Comparison of ENCODE assay signal across 10 cellular contexts in genomic region chr7:149720372-149721083, GRCh38. TPM values are rescaled to one million over a fixed set of nuclear protein-coding genes. Genes with fewer than 3 reads are reported as not detected.
DNase-seq lines count a peak whose midpoint lies in the region; ATAC-seq and TF ChIP-seq lines count a peak whose summit lies in the region.
"Had no signal": no experiment of that assay in that cellular context is flagged by ENCODE, and none has a peak within 500 bp of the region (broad histone marks: within the 10 kb centered on the region; RNA-seq: fewer than 3 reads in every experiment).

No MANE protein-coding gene starts in this region.

- 79% methylated on average over 14 of the region's 22 CpGs for WGBS in SK-N-SH (ENCODE audit: low lambda C conversion rate)

- peaks cover 7 to 52% of the 10 kb centered on the region in 2 experiments for H3K36me3 ChIP-seq in SK-N-SH (replicated peaks in 1 of 2; ENCODE audit: control insufficient read depth in 1 of 2, insufficient read depth in 2 of 2, low read length in 1 of 2)
- peaks cover 23% of the 10 kb centered on the region for H3K36me3 ChIP-seq in A673 (ENCODE audit: insufficient read depth, low read length, poor library complexity, severe bottlenecking)

- intact Hi-C loops in CD4-positive, alpha-beta T cell (cut with DNase I, micrococcal nuclease), result no loop called here
- intact Hi-C loops in A673 (cut with micrococcal nuclease; ENCODE audit: unreplicated experiment), result no loop called here

- no peak overlapping the region for H3K9ac ChIP-seq in SK-N-SH

- peak overlapping the region in 1 of 2 experiments; percentile 39; a peak in 1 of 4 replicates for H3K27ac ChIP-seq in SK-N-SH (ENCODE audit: low read depth in 2 of 2, low read length in 1 of 2)
- no peak overlapping the region for H3K27ac ChIP-seq in CD4-positive, alpha-beta T cell (ENCODE audit: low read depth, low read length)
- no peak overlapping the region for H3K27ac ChIP-seq in A673 (ENCODE audit: low read depth, low read length, poor library complexity, severe bottlenecking)
- H3K27ac ChIP-seq: thoracic aorta had no signal

- CTCF ChIA-PET in SK-N-SH (lab: Yijun Ruan, JAX), result interaction anchor here (0.8 to 2.0 kb wide), 5 partner anchors 16 to 122 kb away, joined by 3 to 14 read pairs (median 5); no protein-coding TSS in a partner anchor
- CTCF ChIA-PET in CD4-positive, alpha-beta T cell (lab: Charles Lee), result no interaction called here
- CTCF ChIA-PET in A673 (lab: Charles Lee), result no interaction called here

- no TSS peak for BruUV-seq in A673 (replicated peaks; lab: Mats Ljungman, UMichigan)

- no peak for TF ChIP-seq EP300 in SK-N-SH (IDR thresholded peaks at IDR 0.05; ENCODE audit: borderline replicate concordance in 1 of 2, low read depth in 1 of 2, low read length in 1 of 2)

- H3K36me3 Mint-ChIP-seq in stimulated activated memory B cell treated with anti-CD40 and anti-IgM and Interleukin-4, amounts not matched to agents 10 μg/mL and 1 μg/mL and 100 μg/mL, for 72 hours, result peaks cover 37% of the 10 kb centered on the region
- peaks cover 55% of the 10 kb centered on the region for H3K36me3 Mint-ChIP-seq in CD4-positive, alpha-beta T cell (ENCODE audit: low read depth)

- no peaks in the 10 kb centered on the region for H3K9me3 Mint-ChIP-seq in stimulated activated memory B cell treated with anti-CD40 and anti-IgM and Interleukin-4, amounts not matched to agents 10 μg/mL and 1 μg/mL and 100 μg/mL, for 72 hours
- H3K9me3 Mint-ChIP-seq in CD4-positive, alpha-beta T cell, result no peaks in the 10 kb centered on the region
- H3K9me3 Mint-ChIP-seq: activated T-helper 2 cell treated with anti-CD3 and anti-CD28 coated beads, Interferon-gamma antibody, Interleukin-2, Interleukin-4, amounts not matched to agents 10 μg/mL and 5 μg/mL and 100 μg/mL, durations not matched to agents 14 hours and 24 hours and 36 hours had no signal

- H3K4me1 ChIP-seq in SK-N-SH (ENCODE audit: control insufficient read depth in 1 of 2, insufficient read depth in 2 of 2, low read depth in 1 of 2, low read length in 1 of 2) (peaks cover 5 to 38% of the 10 kb centered on the region in 2 experiments; a peak in 1 of 4 replicates), A673 (ENCODE audit: insufficient read depth, low read length, poor library complexity, severe bottlenecking) (peaks cover 6% of the 10 kb centered on the region)

- DNase-seq in SK-N-SH (peak; percentile 78), inferior parietal cortex (ENCODE audit: extremely low spot score) (peak; percentile 78), A673 (ENCODE audit: low spot score) (no peak), KG1 (lab: John Stamatoyannopoulos, UW) (no peak)
- DNase-seq in CD4-positive, alpha-beta T cell, result no peak

- no peaks in the 10 kb centered on the region for H3K27me3 Mint-ChIP-seq in stimulated activated memory B cell treated with anti-CD40 and anti-IgM and Interleukin-4, amounts not matched to agents 10 μg/mL and 1 μg/mL and 100 μg/mL, for 72 hours
- H3K27me3 Mint-ChIP-seq in CD4-positive, alpha-beta T cell, result no peaks in the 10 kb centered on the region

- H3F3A ChIP-seq in SK-N-SH (replicated peaks; ENCODE audit: insufficient read depth), result peaks cover 5% of the 10 kb centered on the region

- peak; percentile 42 for ATAC-seq in GM21619 (IDR thresholded peaks at IDR 0.05; ENCODE audit: unreplicated experiment)
- ATAC-seq in stimulated activated memory B cell treated with anti-CD40 and anti-IgM and Interleukin-4, amounts not matched to agents 10 μg/mL and 1 μg/mL and 100 μg/mL, for 72 hours, result no peak
- no peak for ATAC-seq in CD4-positive, alpha-beta T cell (ENCODE audit: poor library complexity)
- ATAC-seq in HG02884 (IDR thresholded peaks at IDR 0.05; ENCODE audit: unreplicated experiment), result no peak

- peak overlapping the region; percentile 25 for H3K27ac Mint-ChIP-seq in stimulated activated memory B cell treated with anti-CD40 and anti-IgM and Interleukin-4, amounts not matched to agents 10 μg/mL and 1 μg/mL and 100 μg/mL, for 72 hours
- H3K27ac Mint-ChIP-seq in CD4-positive, alpha-beta T cell, result no peak overlapping the region
- H3K27ac Mint-ChIP-seq: activated T-helper 2 cell treated with anti-CD3 and anti-CD28 coated beads, Interferon-gamma antibody, Interleukin-2, Interleukin-4, amounts not matched to agents 10 μg/mL and 5 μg/mL and 100 μg/mL, durations not matched to agents 14 hours and 24 hours and 36 hours had no signal

- H3K27me3 ChIP-seq in SK-N-SH (ENCODE audit: insufficient read depth), result no peaks in the 10 kb centered on the region
- no peaks in the 10 kb centered on the region for H3K27me3 ChIP-seq in CD4-positive, alpha-beta T cell (ENCODE audit: control insufficient read depth, insufficient read depth, low read length)
- H3K27me3 ChIP-seq in A673 (replicated peaks; ENCODE audit: insufficient read depth, low read depth, low read length, poor library complexity), result no peaks in the 10 kb centered on the region

- peaks cover 21% of the 10 kb centered on the region; the same call in 1 of the 2 replicates for H3K79me2 ChIP-seq in SK-N-SH (ENCODE audit: insufficient read depth)

- POLR2A ChIA-PET in SK-N-SH (lab: Yijun Ruan, JAX) (no interaction called here), A673 (lab: Charles Lee; ENCODE audit: low non-redundant PET) (no interaction called here)
- POLR2A ChIA-PET in CD4-positive, alpha-beta T cell (lab: Charles Lee), result no interaction called here

- TF ChIP-seq CTCF in SK-N-SH (IDR thresholded peaks at IDR 0.05) (no peak), A673 (conservative IDR thresholded peaks at IDR 0.05; ENCODE audit: low read depth, low read length) (no peak)
- TF ChIP-seq CTCF in CD4-positive, alpha-beta T cell (IDR thresholded peaks at IDR 0.05), result no peak

- no peak overlapping the region for H2AFZ ChIP-seq in SK-N-SH (ENCODE audit: low read depth)

- no peaks in the 10 kb centered on the region for H4K20me1 ChIP-seq in SK-N-SH (ENCODE audit: insufficient read depth)

- H3K4me1 Mint-ChIP-seq in stimulated activated memory B cell treated with anti-CD40 and anti-IgM and Interleukin-4, amounts not matched to agents 10 μg/mL and 1 μg/mL and 100 μg/mL, for 72 hours, result peaks cover 38% of the 10 kb centered on the region
- peaks cover 15% of the 10 kb centered on the region for H3K4me1 Mint-ChIP-seq in CD4-positive, alpha-beta T cell (ENCODE audit: low read depth)

- H3K4me3 ChIP-seq in SK-N-SH (ENCODE audit: low read depth in 2 of 2, low read length in 1 of 2), result no peak overlapping the region
- H3K4me3 ChIP-seq in A673 (ENCODE audit: low read depth, low read length, poor library complexity, severe bottlenecking), result no peak overlapping the region
- H3K4me3 ChIP-seq: thoracic aorta had no signal

- TF ChIP-seq RAD21 in SK-N-SH (IDR thresholded peaks at IDR 0.05; ENCODE audit: low read length), result no peak

- H3K4me2 ChIP-seq in SK-N-SH, result no peak overlapping the region

- H3K9me3 ChIP-seq in SK-N-SH (no peaks in the 10 kb centered on the region), A673 (ENCODE audit: low read depth, low read length, poor library complexity, severe bottlenecking) (no peaks in the 10 kb centered on the region)
- no peaks in the 10 kb centered on the region for H3K9me3 ChIP-seq in CD4-positive, alpha-beta T cell (ENCODE audit: control insufficient read depth, low read length)
- H3K9me3 ChIP-seq: thoracic aorta had no signal

- H3K4me3 Mint-ChIP-seq in stimulated activated memory B cell treated with anti-CD40 and anti-IgM and Interleukin-4, amounts not matched to agents 10 μg/mL and 1 μg/mL and 100 μg/mL, for 72 hours, result no peak overlapping the region
- no peak overlapping the region for H3K4me3 Mint-ChIP-seq in CD4-positive, alpha-beta T cell

- no peaks in the 10 kb centered on the region for H3K9me2 ChIP-seq in SK-N-SH

TF ChIP-seq in SK-N-SH, 30 proteins besides CTCF, POLR2A, EP300 and RAD21:
- TF ChIP-seq RFX5 (IDR thresholded peaks at IDR 0.05; ENCODE audit: low read length), result no peak
- TF ChIP-seq YY1 (IDR thresholded peaks at IDR 0.05; ENCODE audit: low read depth), result no peak
- peak; percentile 16; the same call in 1 of the 2 replicates for TF ChIP-seq MXI1 (IDR thresholded peaks at IDR 0.05; ENCODE audit: low read depth, low read length)
- peak; percentile 22 for TF ChIP-seq CHD2 (IDR thresholded peaks at IDR 0.05; ENCODE audit: low read length, partially characterized antibody)
- no peak for TF ChIP-seq NRF1 (IDR thresholded peaks at IDR 0.05; ENCODE audit: low read depth, low read length)

RNA-seq across cellular contexts. Expression of gene ZNF467, which starts 52.9 kb away (rescaled TPM):
- polyA plus RNA-seq in SK-N-SH (2012; rRNA removed), result 2.6 and 4.1 TPM in 2 replicates
- 2.1 and 3.1 TPM in 2 replicates for polyA plus RNA-seq in SK-N-SH (2012; cell fraction: cytosol; rRNA removed)
- polyA plus RNA-seq in SK-N-SH (2012; cell fraction: nucleus; rRNA removed), result 10.0 and 12.6 TPM in 2 replicates
- total RNA-seq in CD4-positive, alpha-beta T cell, result 1 to 10 TPM; 4.1 to 4.3 TPM
- 3.5 and 7.5 TPM in 2 replicates for total RNA-seq in A673 (2021)
- total RNA-seq: activated T-helper 2 cell treated with anti-CD3 and anti-CD28 coated beads, Interferon-gamma antibody, Interleukin-2, Interleukin-4, amounts not matched to agents 10 μg/mL and 5 μg/mL and 100 μg/mL, durations not matched to agents 14 hours and 24 hours and 36 hours had no signal

Comparison
In these comparisons a context has a peak if more than half of its experiments do, and no peak if none do; other contexts are left out.
1. DNase-seq: peak in SK-N-SH (single experiment) and inferior parietal cortex (single experiment); none in CD4-positive, alpha-beta T cell (0 of 10), A673 (single experiment) and KG1 (single experiment).